Comparison of ENCODE assay signal across 11 cellular contexts in the genomic region with DNA sequence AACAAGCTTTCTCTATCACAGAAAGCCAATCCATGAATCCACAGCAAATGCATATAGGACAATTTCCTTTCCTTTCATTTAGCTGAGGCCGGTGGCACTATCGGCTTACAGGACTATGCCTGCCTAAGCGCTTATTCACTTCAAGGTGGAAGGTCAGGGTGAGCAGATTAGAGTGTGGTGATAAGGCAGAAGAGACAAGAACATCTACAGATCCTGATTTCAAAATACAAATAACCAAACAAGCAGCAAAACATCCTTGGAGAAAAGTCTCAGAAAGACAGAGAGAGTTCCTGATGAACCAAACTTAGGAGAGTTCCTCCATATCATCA. TPM values are rescaled to one million over a fixed set of nuclear protein-coding genes. Genes with fewer than 3 reads are reported as not detected.
DNase-seq lines count a peak whose midpoint lies in the region; ATAC-seq, FAIRE-seq and TF ChIP-seq lines count a peak whose summit lies in the region.
"Had no signal": no experiment of that assay in that cellular context is flagged by ENCODE, and none has a peak within 500 bp of the region (broad histone marks: within the 10 kb centered on the region; RNA-seq: fewer than 3 reads in every experiment).

No MANE protein-coding gene starts in this region.

- H3K27ac ChIP-seq in HL-60 (replicated peaks), result peak overlapping the region; percentile 66
- peak overlapping the region; percentile 1 for H3K27ac ChIP-seq in hepatocyte
- H3K27ac ChIP-seq in suprapubic skin, result peak overlapping the region; percentile 60
- H3K27ac ChIP-seq: colonic mucosa had no signal

- peak overlapping the region; percentile 61 for H3K4me3 Mint-ChIP-seq in activated naive CD8-positive, alpha-beta T cell treated with anti-CD3 and anti-CD28 coated beads, Interleukin-2, amount 50 U/mL, for 24 hours

- peaks cover 4% of the 10 kb centered on the region for H3K9me3 Mint-ChIP-seq in activated naive CD8-positive, alpha-beta T cell treated with anti-CD3 and anti-CD28 coated beads, Interleukin-2, amount 50 U/mL, for 24 hours

- H3K4me3 ChIP-seq in HL-60 (replicated peaks; ENCODE audit: insufficient read depth, low read length) (no peak overlapping the region), hepatocyte (no peak overlapping the region), suprapubic skin (no peak overlapping the region)
- H3K4me3 ChIP-seq: colonic mucosa had no signal

- no peaks in the 10 kb centered on the region for H3K36me3 ChIP-seq in hepatocyte (replicated peaks; ENCODE audit: insufficient read depth, low read depth)
- no peaks in the 10 kb centered on the region for H3K36me3 ChIP-seq in suprapubic skin
- H3K36me3 ChIP-seq: colonic mucosa had no signal

- peak overlapping the region; percentile 66 for H3K27ac Mint-ChIP-seq in activated naive CD8-positive, alpha-beta T cell treated with anti-CD3 and anti-CD28 coated beads, Interleukin-2, amount 50 U/mL, for 24 hours

- TF ChIP-seq POLR2A in suprapubic skin (IDR thresholded peaks at IDR 0.05), result no peak

- H4K20me1 ChIP-seq in hepatocyte (ENCODE audit: insufficient read depth, poor library complexity, severe bottlenecking), result no peaks in the 10 kb centered on the region

- no peaks in the 10 kb centered on the region for H3K79me2 ChIP-seq in hepatocyte

- H3K4me1 ChIP-seq in hepatocyte (ENCODE audit: insufficient read depth), result peaks cover 14% of the 10 kb centered on the region
- H3K4me1 ChIP-seq in suprapubic skin, result peaks cover 33% of the 10 kb centered on the region
- H3K4me1 ChIP-seq: colonic mucosa had no signal

- peak overlapping the region; percentile 21 for H3K4me2 ChIP-seq in hepatocyte

- 63% methylated on average over 3 of the region's 3 CpGs for WGBS in hepatocyte (ENCODE audit: low lambda C conversion rate, missing lambda C conversion rate)
- WGBS in suprapubic skin, result 87% methylated on average over 3 of the region's 3 CpGs

- no peak for FAIRE-seq in RCC 7860 (lab: Jason Lieb, UNC)
- no peak for FAIRE-seq in urothelium cell line (lab: Jason Lieb, UNC)

- no peaks in the 10 kb centered on the region for H3K9me2 ChIP-seq in hepatocyte (replicated peaks; ENCODE audit: insufficient read depth)

- H3K4me1 Mint-ChIP-seq in activated naive CD8-positive, alpha-beta T cell treated with anti-CD3 and anti-CD28 coated beads, Interleukin-2, amount 50 U/mL, for 24 hours, result peaks cover 62% of the 10 kb centered on the region

- TF ChIP-seq CTCF in HL-60 (IDR thresholded peaks at IDR 0.05; ENCODE audit: insufficient read depth, low read length) (no peak), hepatocyte (IDR thresholded peaks at IDR 0.05; ENCODE audit: poor library complexity) (no peak), suprapubic skin (IDR thresholded peaks at IDR 0.05) (no peak)

- H3K9me3 ChIP-seq in hepatocyte (ENCODE audit: low read depth) (no peaks in the 10 kb centered on the region), suprapubic skin (no peaks in the 10 kb centered on the region)
- H3K9me3 ChIP-seq: colonic mucosa had no signal

- H3K27me3 Mint-ChIP-seq in activated naive CD8-positive, alpha-beta T cell treated with anti-CD3 and anti-CD28 coated beads, Interleukin-2, amount 50 U/mL, for 24 hours, result peaks cover 4% of the 10 kb centered on the region

- DNase-seq in HL-60 (ENCODE audit: low read depth in 1 of 2, low spot score in 1 of 2), result peak in 1 of 2 experiments; percentile 1
- no peak for DNase-seq in activated naive CD8-positive, alpha-beta T cell treated with anti-CD3 and anti-CD28 coated beads, Interleukin-2, amount 50 U/mL, for 24 hours
- DNase-seq in hepatocyte (ENCODE audit: low spot score), result peak; percentile 18
- DNase-seq in suprapubic skin (ENCODE audit: low spot score in 2 of 2), result no peak
- DNase-seq in RCC 7860 (ENCODE audit: low spot score), result no peak
- no peak for DNase-seq in urothelium cell line (ENCODE audit: low spot score)
- DNase-seq in NCI-H748 (lab: John Stamatoyannopoulos, UW; ENCODE audit: unreplicated experiment), result no peak
- DNase-seq: activated CD8-positive, alpha-beta memory T cell treated with anti-CD3 and anti-CD28 coated beads, Interleukin-2, amount 50 U/mL, for 48 hours; colonic mucosa; DMS53; T-helper 1 cell had no signal

- ATAC-seq in activated naive CD8-positive, alpha-beta T cell treated with anti-CD3 and anti-CD28 coated beads, Interleukin-2, amount 50 U/mL, for 24 hours, result no peak

- no peaks in the 10 kb centered on the region for H3K27me3 ChIP-seq in HL-60 (ENCODE audit: insufficient read depth, poor library complexity, severe bottlenecking)
- H3K27me3 ChIP-seq in hepatocyte, result no peaks in the 10 kb centered on the region
- no peaks in the 10 kb centered on the region for H3K27me3 ChIP-seq in suprapubic skin
- H3K27me3 ChIP-seq: colonic mucosa had no signal

- no peak overlapping the region for H2AFZ ChIP-seq in hepatocyte

- TF ChIP-seq EP300 in suprapubic skin (IDR thresholded peaks at IDR 0.05), result no peak

- no peaks in the 10 kb centered on the region for H3K36me3 Mint-ChIP-seq in activated naive CD8-positive, alpha-beta T cell treated with anti-CD3 and anti-CD28 coated beads, Interleukin-2, amount 50 U/mL, for 24 hours (ENCODE audit: low read depth)

RNA-seq across cellular contexts. Expression of a gene that starts 57.2 kb away (rescaled TPM):
- total RNA-seq in hepatocyte, result 11.0 and 14.6 TPM in 2 replicates
- polyA plus RNA-seq in hepatocyte, result 5.9 and 6.0 TPM in 2 replicates
- total RNA-seq in suprapubic skin, result 10 to 100 TPM in 2 of 4 donors, 1 to 10 TPM in 2; 5.9 to 15.9 (median 10.1) TPM

Comparison
In these comparisons a context has a peak if more than half of its experiments do, and no peak if none do; other contexts are left out.
1. H3K27ac ChIP-seq: peak in every context shown above with its lines; median percentile 66 in HL-60; 60 in suprapubic skin; 1 in hepatocyte.